Comparison of ENCODE assay signal across 14 cellular contexts in genomic region chr3:70383360-70383831, GRCh38.
A peak's percentile ranks its signal among the peaks of the same experiment; 100 is the strongest.
DNase-seq lines count a peak whose midpoint lies in the region; ATAC-seq, FAIRE-seq and TF ChIP-seq lines count a peak whose summit lies in the region.
"Had no signal": no experiment of that assay in that cellular context is flagged by ENCODE, and none has a peak within 500 bp of the region (broad histone marks: within the 10 kb centered on the region; RNA-seq: fewer than 3 reads in every experiment).

No MANE protein-coding gene starts in this region.

- H3K4me3 ChIP-seq in H1 (ENCODE audit: extremely low read depth in 1 of 4, insufficient read depth in 2 of 4, low read depth in 3 of 4, low read length in 4 of 4), result no peak overlapping the region
- no peak overlapping the region for H3K4me3 ChIP-seq in esophagus squamous epithelium
- no peak overlapping the region for H3K4me3 ChIP-seq in psoas muscle

- H2BK5ac ChIP-seq in H1 (ENCODE audit: low read depth, low read length), result no peak overlapping the region

- DNase-seq in H1 (ENCODE audit: low read depth in 1 of 2, low spot score in 2 of 2) (no peak), A172 (ENCODE audit: low spot score) (no peak), COR-L47 (lab: John Stamatoyannopoulos, UW) (no peak), esophagus squamous epithelium (lab: John Stamatoyannopoulos, UW) (no peak), psoas muscle (no peak)
- DNase-seq: CD4-positive, alpha-beta memory T cell; KG1; mesenchymal stem cell; NCI-H526; stimulated activated naive B cell treated with anti-CD40 and anti-IgM and Interleukin-4, amounts not matched to agents 10 μg/mL and 1 μg/mL and 100 μg/mL, for 72 hours had no signal

- H4K20me1 ChIP-seq in H1 (replicated peaks in 1 of 2; ENCODE audit: control insufficient read depth in 1 of 2, insufficient read depth in 2 of 2, low read length in 2 of 2), result no peaks in the 10 kb centered on the region

- no peak for TF ChIP-seq RAD21 in H1 (IDR thresholded peaks at IDR 0.05 in 1 of 2, conservative IDR thresholded peaks at IDR 0.05 in 1 of 2; ENCODE audit: low read depth in 2 of 2, low read length in 2 of 2)

- no peaks in the 10 kb centered on the region for H3K27me3 ChIP-seq in H1 (replicated peaks in 1 of 4; ENCODE audit: control insufficient read depth in 3 of 4, extremely low read depth in 1 of 4, insufficient read depth in 3 of 4, low read length in 3 of 4)
- H3K27me3 ChIP-seq in esophagus squamous epithelium, result no peaks in the 10 kb centered on the region
- no peaks in the 10 kb centered on the region for H3K27me3 ChIP-seq in psoas muscle (ENCODE audit: insufficient read depth in 3 of 3, low read length in 2 of 3)

- H4K91ac ChIP-seq in H1 (replicated peaks; ENCODE audit: insufficient read length, low read length), result no peak overlapping the region

- FAIRE-seq in H1 (lab: Jason Lieb, UNC), result no peak
- FAIRE-seq: frontal cortex had no signal

- H2AFZ ChIP-seq in H1 (ENCODE audit: low read length), result peak overlapping the region; percentile 41; the same call in 1 of the 2 replicates

- no peak overlapping the region for H3K56ac ChIP-seq in H1 (replicated peaks; ENCODE audit: insufficient read length, low read depth, low read length)

- TF ChIP-seq POLR2A in H1 (IDR thresholded peaks at IDR 0.05; ENCODE audit: control extremely low read depth in 1 of 2, low read depth in 2 of 2, low read length in 2 of 2), result no peak
- TF ChIP-seq POLR2A in esophagus squamous epithelium (IDR thresholded peaks at IDR 0.05), result no peak

- H2BK15ac ChIP-seq in H1 (ENCODE audit: low read length), result no peak overlapping the region

- no peaks in the 10 kb centered on the region for H3K23me2 ChIP-seq in H1 (ENCODE audit: low read depth, low read length)

- H3K4me2 ChIP-seq in H1 (ENCODE audit: insufficient read depth in 1 of 2, low read depth in 2 of 2, low read length in 2 of 2), result no peak overlapping the region

- H2BK12ac ChIP-seq in H1 (ENCODE audit: low read depth, low read length), result no peak overlapping the region

- no peaks in the 10 kb centered on the region for H3K79me1 ChIP-seq in H1 (ENCODE audit: low read depth, low read length)

- H3K23ac ChIP-seq in H1 (ENCODE audit: insufficient read length), result no peak overlapping the region

- no peak overlapping the region for H4K8ac ChIP-seq in H1 (ENCODE audit: extremely low read depth, insufficient read depth, low read length)

- POLR2A ChIA-PET in H1 (lab: Charles Lee; ENCODE audit: partially characterized antibody), result no interaction called here

- H2BK120ac ChIP-seq in H1 (replicated peaks; ENCODE audit: low read depth, low read length), result no peak overlapping the region

- H3K9me3 ChIP-seq in H1 (ENCODE audit: insufficient read depth in 2 of 2, low read depth in 1 of 2, low read length in 1 of 2) (no peaks in the 10 kb centered on the region), esophagus squamous epithelium (no peaks in the 10 kb centered on the region), psoas muscle (no peaks in the 10 kb centered on the region)

- no peak overlapping the region for H3K14ac ChIP-seq in H1 (ENCODE audit: insufficient read length)

- H3K18ac ChIP-seq in H1 (ENCODE audit: extremely low read depth, low read length), result no peak overlapping the region

- H3K36me3 ChIP-seq in H1 (ENCODE audit: control insufficient read depth in 2 of 4, insufficient read depth in 4 of 4, low read length in 3 of 4) (no peaks in the 10 kb centered on the region), esophagus squamous epithelium (no peaks in the 10 kb centered on the region), psoas muscle (ENCODE audit: insufficient read depth in 1 of 2, low read depth in 1 of 2) (no peaks in the 10 kb centered on the region)

- H2AK5ac ChIP-seq in H1 (ENCODE audit: low read depth, low read length), result no peak overlapping the region

- H3K27ac ChIP-seq in H1 (ENCODE audit: low read depth, low read length) (no peak overlapping the region), esophagus squamous epithelium (no peak overlapping the region), psoas muscle (no peak overlapping the region)

- CTCF ChIA-PET in H1 (lab: Charles Lee; ENCODE audit: partially characterized antibody), result no interaction called here

- ATAC-seq in GM18861 (IDR thresholded peaks at IDR 0.05; ENCODE audit: unreplicated experiment) (peak; percentile 94), GM21515 (IDR thresholded peaks at IDR 0.05; ENCODE audit: unreplicated experiment) (peak; percentile 97), HG03095 (IDR thresholded peaks at IDR 0.05; ENCODE audit: unreplicated experiment) (peak; percentile 96), psoas muscle (no peak)

- no peak overlapping the region for H2BK20ac ChIP-seq in H1 (ENCODE audit: low read length)

- no peak for TF ChIP-seq CTCF in H1 (IDR thresholded peaks at IDR 0.05; ENCODE audit: control extremely low read depth in 1 of 3, insufficient read depth in 1 of 3, low read depth in 1 of 3, low read length in 3 of 3)
- no peak for TF ChIP-seq CTCF in esophagus squamous epithelium (IDR thresholded peaks at IDR 0.05)
- TF ChIP-seq CTCF in psoas muscle (IDR thresholded peaks at IDR 0.05), result no peak

- no peaks in the 10 kb centered on the region for H3K79me2 ChIP-seq in H1 (ENCODE audit: control insufficient read depth in 1 of 2, insufficient read depth in 2 of 2, low read length in 2 of 2)

- 88% methylated on average over 6 of the region's 6 CpGs; no CpG with 5 or more reads in 1 of the 2 experiments for WGBS in H1 (ENCODE audit: extremely low coverage in 1 of 2, insufficient coverage in 1 of 2, insufficient read length in 1 of 2, insufficient replicate concordance in 2 of 2, low coverage in 1 of 2, low lambda C conversion rate in 2 of 2, missing lambda C conversion rate in 1 of 2), 2 experiments
- WGBS in esophagus squamous epithelium, 2 donors, result 21 to 40% methylated on average over 6 of the region's 6 CpGs
- WGBS in psoas muscle, 3 donors, result 80 to 85% (median 83%) methylated on average over 6 of the region's 6 CpGs

- H3K4me1 ChIP-seq in H1 (replicated peaks in 1 of 4; ENCODE audit: control insufficient read depth in 3 of 4, insufficient read depth in 4 of 4, low read length in 3 of 4) (peaks cover 0 to 4% (median 1%) of the 10 kb centered on the region in 4 experiments; a peak in 2 of 7 replicates), esophagus squamous epithelium (peaks cover 0 to 13% (median 0%) of the 10 kb centered on the region in 3 donors), psoas muscle (no peaks in the 10 kb centered on the region)

- H3K9ac ChIP-seq in H1 (replicated peaks in 1 of 4; ENCODE audit: extremely low read depth in 1 of 4, low read depth in 3 of 4, low read length in 3 of 4), result no peak overlapping the region

- intact Hi-C loops in esophagus squamous epithelium (cut with DNase I), result no loop called here
- intact Hi-C loops in psoas muscle (cut with DNase I), result no loop called here

- TF ChIP-seq EP300 in H1 (IDR thresholded peaks at IDR 0.05; ENCODE audit: borderline replicate concordance in 1 of 2, low read depth in 2 of 2, low read length in 2 of 2), result no peak

- H3K4ac ChIP-seq in H1 (replicated peaks; ENCODE audit: insufficient read length, low read depth, low read length), result no peak overlapping the region

- no peak overlapping the region for H4K5ac ChIP-seq in H1 (ENCODE audit: insufficient read length, low read depth, low read length)

TF ChIP-seq in H1, 55 proteins besides CTCF, POLR2A, EP300 and RAD21:
- TF ChIP-seq CBX5 (IDR thresholded peaks at IDR 0.05; ENCODE audit: low read depth, low read length), result no peak
- TF ChIP-seq ZNF274 (IDR thresholded peaks at IDR 0.05; ENCODE audit: borderline replicate concordance, extremely low read depth, low read length), result no peak

Comparison
In these comparisons a context has a peak if more than half of its experiments do, and no peak if none do; other contexts are left out.
1. ATAC-seq: peak in GM18861 (single experiment), GM21515 (single experiment) and HG03095 (single experiment); none in psoas muscle (0 of 4).